24 cellular contexts compared by ENCODE assay signal in genomic region chr2:132751838-132752237, GRCh38.
DNase-seq lines count a peak whose midpoint lies in the region; ATAC-seq, FAIRE-seq and TF ChIP-seq lines count a peak whose summit lies in the region.
"Had no signal": no experiment of that assay in that cellular context is flagged by ENCODE, and none has a peak within 500 bp of the region (broad histone marks: within the 10 kb centered on the region; RNA-seq: fewer than 3 reads in every experiment).

No MANE protein-coding gene starts in this region.

- H3K36me3 Mint-ChIP-seq in effector memory CD8-positive, alpha-beta T cell (ENCODE audit: insufficient read depth): no peaks in the 10 kb centered on the region
- H3K36me3 Mint-ChIP-seq: CD14-positive monocyte; CD4-positive, alpha-beta memory T cell; CD4-positive, CD25-positive, alpha-beta regulatory T cell; CD8-positive, alpha-beta memory T cell had no signal

- H3K4me3 ChIP-seq in HepG2 (replicated peaks in 1 of 3; ENCODE audit: insufficient read depth in 1 of 3, low read depth in 2 of 3, low read length in 3 of 3): no peak overlapping the region
- H3K4me3 ChIP-seq in right lobe of liver: no peak overlapping the region
- H3K4me3 ChIP-seq in K562: no peak overlapping the region
- H3K4me3 ChIP-seq: BLaER1, GM12878 had no signal

- H3K36me3 ChIP-seq in HepG2 (replicated peaks in 1 of 2; ENCODE audit: control insufficient read depth in 1 of 2, insufficient read depth in 2 of 2, low read length in 2 of 2) (no peaks in the 10 kb centered on the region), right lobe of liver (no peaks in the 10 kb centered on the region), K562 (ENCODE audit: control insufficient read depth, insufficient read depth, low read length) (no peaks in the 10 kb centered on the region)
- H3K36me3 ChIP-seq: BE2C, BLaER1 had no signal

- BruUV-seq in HepG2 (replicated peaks; lab: Mats Ljungman, UMichigan) (no TSS peak), K562 (replicated peaks; lab: Mats Ljungman, UMichigan) (no TSS peak)

- H3K27me3 ChIP-seq in HepG2 (ENCODE audit: control insufficient read depth in 1 of 2, insufficient read depth in 2 of 2, low read length in 2 of 2) (no peaks in the 10 kb centered on the region), right lobe of liver (no peaks in the 10 kb centered on the region), K562 (ENCODE audit: control insufficient read depth in 2 of 2, insufficient read depth in 2 of 2, low read length in 2 of 2) (no peaks in the 10 kb centered on the region)
- H3K27me3 ChIP-seq: BE2C, BLaER1 had no signal

- H3K27me3 Mint-ChIP-seq in effector memory CD8-positive, alpha-beta T cell: no peaks in the 10 kb centered on the region
- H3K27me3 Mint-ChIP-seq: CD4-positive, alpha-beta memory T cell; CD4-positive, CD25-positive, alpha-beta regulatory T cell; CD8-positive, alpha-beta memory T cell had no signal

- in situ Hi-C loops in HepG2 (cut with HindIII; ENCODE audit: extremely low pct_ligation_motif_present, low pct_unique_long_range_greater_than_20kb): no loop called here
- in situ Hi-C loops in K562 (cut with MboI): no loop called here

- H3K27ac ChIP-seq in HepG2 (ENCODE audit: extremely low read length, insufficient read depth, low read length) (no peak overlapping the region), right lobe of liver (no peak overlapping the region), K562 (ENCODE audit: extremely low read depth, low read depth, low read length) (no peak overlapping the region)
- H3K27ac ChIP-seq: 22Rv1, BLaER1 had no signal

- DNase-seq in HepG2 (ENCODE audit: low spot score) (no peak), right lobe of liver (no peak), K562 (ENCODE audit: extremely low read depth in 1 of 4, low spot score in 3 of 4) (no peak)
- DNase-seq in effector memory CD8-positive, alpha-beta T cell: no peak
- DNase-seq in activated CD4-positive, alpha-beta T cell treated with anti-CD3 and anti-CD28 coated beads for 1 hour: no peak
- DNase-seq: ACHN; BE2C; CD4-positive, alpha-beta memory T cell; CD4-positive, CD25-positive, alpha-beta regulatory T cell; CD8-positive, alpha-beta memory T cell; COR-L47; DMS 273 treated with DMSO at 0.1 percent for 48 hours; DMS153; DMS53; DMS79; DND-41; EL; GDM1 had no signal

- H3K9ac ChIP-seq in HepG2 (ENCODE audit: insufficient read depth, low read depth, low read length) (no peak overlapping the region), K562 (ENCODE audit: insufficient read depth in 1 of 2, low read depth in 2 of 2, low read length in 2 of 2) (no peak overlapping the region)
- H3K9ac ChIP-seq: BLaER1 had no signal

- POLR2A ChIA-PET in HepG2 (lab: Yijun Ruan, JAX) (no interaction called here), K562 (lab: Yijun Ruan, JAX) (no interaction called here)

- ATAC-seq in HepG2 (no peak), right lobe of liver (no peak), K562 (no peak)
- ATAC-seq in effector memory CD8-positive, alpha-beta T cell (replicated peaks): no peak
- ATAC-seq: GM12878 had no signal

- 0% methylated on average over 1 of the region's 1 CpG for WGBS in HepG2 (ENCODE audit: low lambda C conversion rate)
- 71% methylated on average over 1 of the region's 1 CpG for WGBS in right lobe of liver (ENCODE audit: insufficient coverage, low coverage, low lambda C conversion rate, missing lambda C conversion rate)
- WGBS in K562 (ENCODE audit: insufficient coverage, low coverage, missing lambda C conversion rate): 0% methylated on average over 1 of the region's 1 CpG

- TF ChIP-seq RAD21 in HepG2 (CRISPR knock-in tag; IDR thresholded peaks at IDR 0.05) (no peak), K562 (CRISPR knock-in tag; conservative IDR thresholded peaks at IDR 0.05 in 1 of 2, IDR thresholded peaks at IDR 0.05 in 1 of 2) (no peak)

- no peak overlapping the region for H3K27ac Mint-ChIP-seq in effector memory CD8-positive, alpha-beta T cell
- H3K27ac Mint-ChIP-seq: CD4-positive, alpha-beta memory T cell; CD4-positive, CD25-positive, alpha-beta regulatory T cell; CD8-positive, alpha-beta memory T cell had no signal

- H3K9me3 ChIP-seq in HepG2 (ENCODE audit: low read length) (peaks cover 49% of the 10 kb centered on the region), right lobe of liver (no peaks in the 10 kb centered on the region), K562 (replicated peaks; ENCODE audit: control insufficient read depth, insufficient read depth, low read depth, low read length) (no peaks in the 10 kb centered on the region)
- H3K9me3 ChIP-seq: BE2C, BLaER1 had no signal

- H4K20me1 ChIP-seq in HepG2 (ENCODE audit: insufficient read depth, low read length) (no peaks in the 10 kb centered on the region), K562 (replicated peaks; ENCODE audit: control insufficient read depth, insufficient read depth, low read length) (no peaks in the 10 kb centered on the region)
- H4K20me1 ChIP-seq: BLaER1 had no signal

- no peaks in the 10 kb centered on the region for H3K9me1 ChIP-seq in K562 (ENCODE audit: control insufficient read depth, insufficient read depth, low read length)

- TF ChIP-seq CTCF in HepG2 (CRISPR knock-in tag; IDR thresholded peaks at IDR 0.05): no peak
- no peak for TF ChIP-seq CTCF in right lobe of liver (IDR thresholded peaks at IDR 0.05)
- no peak for TF ChIP-seq CTCF in K562 (IDR thresholded peaks at IDR 0.05 in 2 of 3, conservative IDR thresholded peaks at IDR 0.05 in 1 of 3; ENCODE audit: insufficient read depth in 2 of 3, low read depth in 1 of 3, low read length in 3 of 3)

- H3K4me2 ChIP-seq in HepG2 (ENCODE audit: low read depth, low read length): no peak overlapping the region
- H3K4me2 ChIP-seq in K562 (ENCODE audit: insufficient read depth, low read length): no peak overlapping the region
- H3K4me2 ChIP-seq: BLaER1 had no signal

- intact Hi-C loops in HepG2 (cut with micrococcal nuclease; ENCODE audit: unreplicated experiment): no loop called here
- intact Hi-C loops in right lobe of liver (cut with DNase I): no loop called here
- intact Hi-C loops in K562 (cut with micrococcal nuclease): no loop called here

- no peak overlapping the region for H3K4me3 Mint-ChIP-seq in effector memory CD8-positive, alpha-beta T cell
- H3K4me3 Mint-ChIP-seq: CD14-positive monocyte; CD4-positive, alpha-beta memory T cell; CD4-positive, CD25-positive, alpha-beta regulatory T cell; CD8-positive, alpha-beta memory T cell had no signal

- CTCF ChIA-PET in HepG2 (lab: Yijun Ruan, JAX; ENCODE audit: low intra/inter-chr PET ratio, low total read pairs) (no interaction called here), K562 (lab: Yijun Ruan, JAX; ENCODE audit: low intra/inter-chr PET ratio) (no interaction called here)

- TF ChIP-seq POLR2A in HepG2 (IDR thresholded peaks at IDR 0.05; ENCODE audit: insufficient read depth in 1 of 2, low read depth in 2 of 2, low read length in 2 of 2) (no peak), right lobe of liver (IDR thresholded peaks at IDR 0.05) (no peak), K562 (conservative IDR thresholded peaks at IDR 0.05) (no peak)

- no peaks in the 10 kb centered on the region for H3K79me2 ChIP-seq in HepG2 (ENCODE audit: insufficient read depth, low read length)
- no peaks in the 10 kb centered on the region for H3K79me2 ChIP-seq in K562 (ENCODE audit: control insufficient read depth, insufficient read depth, low read length)

- H3K4me1 Mint-ChIP-seq in effector memory CD8-positive, alpha-beta T cell (ENCODE audit: low read depth in 2 of 2): no peaks in the 10 kb centered on the region
- H3K4me1 Mint-ChIP-seq: CD14-positive monocyte; CD4-positive, alpha-beta memory T cell; CD4-positive, CD25-positive, alpha-beta regulatory T cell; CD8-positive, alpha-beta memory T cell had no signal

- FAIRE-seq in HepG2 (lab: Jason Lieb, UNC) (no peak), K562 (lab: Jason Lieb, UNC) (no peak)
- FAIRE-seq: GM12878, GM12892, GM18507 had no signal

- H3K4me1 ChIP-seq in HepG2 (ENCODE audit: insufficient read depth, low read length) (no peaks in the 10 kb centered on the region), right lobe of liver (no peaks in the 10 kb centered on the region), K562 (replicated peaks in 1 of 2; ENCODE audit: control insufficient read depth in 2 of 2, insufficient read depth in 2 of 2, low read length in 2 of 2) (no peaks in the 10 kb centered on the region)
- H3K4me1 ChIP-seq: BE2C had no signal

- TF ChIP-seq EP300 in HepG2 (IDR thresholded peaks at IDR 0.05; ENCODE audit: low read depth in 2 of 2, low read length in 2 of 2) (no peak), HepG2 (CRISPR knock-in tag; IDR thresholded peaks at IDR 0.05; ENCODE audit: borderline replicate concordance) (no peak), K562 (IDR thresholded peaks at IDR 0.05; ENCODE audit: low read length) (no peak)

- H2AFZ ChIP-seq in HepG2 (ENCODE audit: low read length) (no peak overlapping the region), K562 (ENCODE audit: low read depth, low read length) (no peak overlapping the region)

- H3K9me3 Mint-ChIP-seq in effector memory CD8-positive, alpha-beta T cell: peaks cover 4 to 16% of the 10 kb centered on the region in 2 donors

TF ChIP-seq in HepG2, 621 proteins besides CTCF, POLR2A, EP300 and RAD21 (continues in another document):
- TF ChIP-seq MXD1 (CRISPR knock-in tag; IDR thresholded peaks at IDR 0.05) (no peak), ELF4 (CRISPR knock-in tag; IDR thresholded peaks at IDR 0.05; ENCODE audit: borderline replicate concordance) (no peak)

TF ChIP-seq in K562, 482 proteins besides CTCF, POLR2A, EP300 and RAD21 (continues in another document):
- TF ChIP-seq E2F3 (CRISPR knock-in tag; IDR thresholded peaks at IDR 0.05): no peak
- TF ChIP-seq C11orf30 (IDR thresholded peaks at IDR 0.05; ENCODE audit: low read depth): peak; percentile 43; the same call in 1 of the 2 replicates
- no peak for TF ChIP-seq MCM5 (IDR thresholded peaks at IDR 0.05; ENCODE audit: low read depth)
- no peak for TF ChIP-seq POLR3A (IDR thresholded peaks at IDR 0.05; ENCODE audit: borderline replicate concordance, extremely low read depth, insufficient read depth, insufficient read length)
- peak; percentile 72 for TF ChIP-seq MAFG (tag; conservative IDR thresholded peaks at IDR 0.05)
- TF ChIP-seq NCOA2 (IDR thresholded peaks at IDR 0.05; ENCODE audit: partially characterized antibody in 2 of 2): no peak
- peak; percentile 84 for TF ChIP-seq MAFF (IDR thresholded peaks at IDR 0.05; ENCODE audit: low read length)
- TF ChIP-seq ZNF316 (IDR thresholded peaks at IDR 0.05): peak; percentile 71
- TF ChIP-seq MAFK (IDR thresholded peaks at IDR 0.05; ENCODE audit: low read length): peak; percentile 80
- no peak for TF ChIP-seq ZNF212 (CRISPR knock-in tag; IDR thresholded peaks at IDR 0.05)

Comparison
In these comparisons a context has a peak if more than half of its experiments do, and no peak if none do; other contexts are left out.
1. Of the 241 proteins assayed by ChIP-seq in both HepG2 and K562: peak only in HepG2: none; only in K562: MAFG; in both: MAFF and MAFK; in neither: 238.